8 cellular contexts compared by ENCODE assay signal in the genomic region with DNA sequence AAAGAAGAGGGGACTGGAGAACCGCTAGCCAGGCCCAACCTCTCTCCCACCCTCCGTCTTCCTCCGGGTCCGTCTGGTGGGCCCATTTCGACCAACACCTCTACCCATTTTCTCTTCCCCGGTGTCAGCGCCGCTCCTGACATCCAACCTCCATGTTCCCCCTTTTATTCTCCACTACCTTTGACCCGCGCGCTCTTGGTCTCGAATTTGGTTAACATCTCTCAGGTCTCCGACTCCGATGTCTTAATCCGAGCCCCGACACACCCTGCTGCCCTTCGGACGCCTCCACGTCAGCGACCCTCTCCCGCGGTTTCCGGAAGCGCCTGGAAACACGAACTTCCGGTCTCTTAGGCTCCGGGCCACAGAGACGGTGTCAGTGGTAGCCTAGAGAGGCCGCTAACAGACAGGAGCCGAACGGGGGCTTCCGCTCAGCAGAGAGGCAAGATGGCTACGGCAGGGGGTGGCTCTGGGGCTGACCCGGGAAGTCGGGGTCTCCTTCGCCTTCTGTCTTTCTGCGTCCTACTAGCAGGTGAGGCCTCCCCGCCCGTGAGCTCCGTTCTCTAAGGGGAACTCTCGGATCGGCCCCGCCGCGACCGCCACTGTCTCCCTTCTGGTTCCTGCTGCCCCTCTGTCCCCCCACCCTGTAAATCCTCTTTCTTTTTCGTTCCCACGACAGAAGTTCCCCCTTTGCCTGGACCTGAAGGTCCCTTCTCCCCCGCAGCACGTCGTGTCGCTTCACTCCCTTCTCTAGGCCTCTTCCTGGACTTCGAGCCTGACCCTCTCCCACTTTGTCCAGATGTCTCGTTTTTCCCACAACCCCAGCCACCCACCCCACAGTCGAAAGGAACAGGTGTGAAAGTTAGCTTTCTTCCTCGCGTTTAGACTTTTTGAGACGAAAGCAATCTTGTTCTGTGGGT. TPM values are rescaled to one million over a fixed set of nuclear protein-coding genes. Genes with fewer than 3 reads are reported as not detected.
DNase-seq lines count a peak whose midpoint lies in the region; ATAC-seq and TF ChIP-seq lines count a peak whose summit lies in the region.

A gene (minus strand): TSS at position 298 of the 917 bp plus-strand sequence. CDS start 80 bp downstream, at position 218.
A gene (plus strand): TSS at position 431 of the 917 bp plus-strand sequence. CDS start 14 bp downstream, at position 445.

- no peaks in the 10 kb centered on the region for H3K36me3 ChIP-seq in testis (ENCODE audit: low read depth, missing control alignments)

- intact Hi-C loops in testis (cut with DNase I; ENCODE audit: low total_unique reads), result no loop called here

- H3K27ac ChIP-seq in testis, result peak within 1 kb of the TSS; percentile 77 to 90

- TF ChIP-seq POLR2A in testis (IDR thresholded peaks at IDR 0.05), result no peak

- H3K9me3 ChIP-seq in testis, result no peaks in the 10 kb centered on the region

- WGBS in testis, 2 donors, result 0% methylated on average over 55 to 58 of the region's 58 CpGs

- no peaks in the 10 kb centered on the region for H3K9me3 Mint-ChIP-seq in activated naive CD4-positive, alpha-beta T cell treated with anti-CD3 and anti-CD28 coated beads, Interleukin-2, amount 50 U/mL, for 72 hours

- no peaks in the 10 kb centered on the region for H3K27me3 ChIP-seq in testis

- H3K4me3 ChIP-seq in testis, result peak within 1 kb of the TSS; percentile 79 to 91

- TF ChIP-seq CTCF in omental fat pad (IDR thresholded peaks at IDR 0.05) (no peak), testis (IDR thresholded peaks at IDR 0.05) (peak in 1 of 3 experiments; percentile 26)

- H3K4me1 ChIP-seq in testis, result peaks cover 9% of the 10 kb centered on the region

- ATAC-seq in HG02588 (IDR thresholded peaks at IDR 0.05; ENCODE audit: unreplicated experiment), result peak; percentile 89
- ATAC-seq in activated naive CD4-positive, alpha-beta T cell treated with anti-CD3 and anti-CD28 coated beads, Interleukin-2, amount 50 U/mL, for 72 hours, result peak; percentile 100
- peak; percentile 99 for ATAC-seq in omental fat pad (ENCODE audit: low FRiP score)

- H3K36me3 Mint-ChIP-seq in activated naive CD4-positive, alpha-beta T cell treated with anti-CD3 and anti-CD28 coated beads, Interleukin-2, amount 50 U/mL, for 72 hours, result peaks cover 32% of the 10 kb centered on the region in 2 donors

- peak within 1 kb of the TSS; percentile 96 to 100 for H3K27ac Mint-ChIP-seq in activated naive CD4-positive, alpha-beta T cell treated with anti-CD3 and anti-CD28 coated beads, Interleukin-2, amount 50 U/mL, for 72 hours

- DNase-seq in GM04504 (ENCODE audit: low read depth) (peak; percentile 91), NCI-H1092 treated with DMSO at 0.1 percent for 48 hours (lab: John Stamatoyannopoulos, UW) (peak; percentile 95), SKM-1 (lab: John Stamatoyannopoulos, UW; ENCODE audit: unreplicated experiment) (peak; percentile 97), glomerular endothelial cell (ENCODE audit: extremely low read depth, low read depth, low spot score) (peak; percentile 84), omental fat pad (ENCODE audit: low spot score) (peak; percentile 78), testis (peak; percentile 97)
- DNase-seq in activated naive CD4-positive, alpha-beta T cell treated with anti-CD3 and anti-CD28 coated beads, Interleukin-2, amount 50 U/mL, for 72 hours (ENCODE audit: low spot score in 2 of 2), result peak; percentile 87 to 90

RNA-seq across cellular contexts. Expression of the first gene that starts in this region (rescaled TPM):
- 100 to 1,000 TPM; 120 to 146 TPM for total RNA-seq in activated naive CD4-positive, alpha-beta T cell treated with anti-CD3 and anti-CD28 coated beads, Interleukin-2, amount 50 U/mL, for 72 hours
- total RNA-seq in glomerular endothelial cell, result 178 and 193 TPM in 2 replicates
- 100 to 1,000 TPM; 118 to 179 (median 155) TPM for total RNA-seq in omental fat pad
- total RNA-seq in testis, result 100 to 1,000 TPM; 114 to 123 TPM
- 88.9 TPM for polyA plus RNA-seq in testis (ENCODE audit: insufficient read depth, low read depth, low replicate concordance)

RNA-seq across cellular contexts. Expression of the second gene that starts in this region (rescaled TPM):
- total RNA-seq in activated naive CD4-positive, alpha-beta T cell treated with anti-CD3 and anti-CD28 coated beads, Interleukin-2, amount 50 U/mL, for 72 hours, result 10 to 100 TPM; 43.5 to 53.0 TPM
- 141 and 156 TPM in 2 replicates for total RNA-seq in glomerular endothelial cell
- 10 to 100 TPM; 60.9 to 82.9 (median 69.1) TPM for total RNA-seq in omental fat pad
- total RNA-seq in testis, result 100 to 1,000 TPM; 109 to 112 TPM
- 115 TPM for polyA plus RNA-seq in testis (ENCODE audit: insufficient read depth, low read depth, low replicate concordance)

Comparison
In these comparisons a context has a peak if more than half of its experiments do, and no peak if none do; other contexts are left out.
1. Peak in every context shown above with its lines: DNase-seq, ATAC-seq, H3K4me3 ChIP-seq and H3K27ac ChIP-seq.